33 cellular contexts compared by ENCODE assay signal in genomic region chr7:27712217-27712616, GRCh38.
"Had no signal": no experiment of that assay in that cellular context is flagged by ENCODE, and none has a peak within 500 bp of the region (broad histone marks: within the 10 kb centered on the region; RNA-seq: fewer than 3 reads in every experiment).

No MANE protein-coding gene starts in this region.

- FAIRE-seq: astrocyte, TTC549 had no signal

- H3K36me3 ChIP-seq: adrenal gland, brain microvascular endothelial cell, breast epithelium had no signal

- ATAC-seq: activated CD8-positive, alpha-beta T cell treated with anti-CD3 and anti-CD28 coated beads for 36 hours; activated naive CD4-positive, alpha-beta T cell treated with anti-CD3 and anti-CD28 coated beads, Interleukin-2, amount 50 U/mL, for 72 hours; activated T-cell treated with anti-CD3 and anti-CD28 coated beads, Interleukin-2, amount 50 U/mL, for 4 hours; activated T-cell treated with anti-CD3 and anti-CD28 coated beads, Interleukin-2, amount 50 U/mL, for 72 hours; activated T-helper 17 cell treated with anti-CD3 and anti-CD28 coated beads, Interleukin-2, amount 50 U/mL, for 72 hours; body of pancreas had no signal

- H3K27ac ChIP-seq: adrenal gland, body of pancreas, brain microvascular endothelial cell, breast epithelium, VCaP had no signal

- H3K27me3 ChIP-seq: adrenal gland, body of pancreas, brain microvascular endothelial cell, breast epithelium had no signal

- H3K4me3 ChIP-seq: adrenal gland, body of pancreas, breast epithelium had no signal

- H3K9me3 ChIP-seq: adrenal gland, body of pancreas, breast epithelium had no signal

- DNase-seq: activated B cell treated with CpG ODN at 0.5 μM for 24 hours; activated CD4-positive, alpha-beta memory T cell treated with anti-CD3 and anti-CD28 coated beads for 36 hours; activated CD4-positive, alpha-beta T cell treated with anti-CD3 and anti-CD28 coated beads for 4 hours; activated CD4-positive, alpha-beta T cell treated with anti-CD3 and anti-CD28 coated beads, Interleukin-2, amount 50 U/mL, for 1 hour; activated CD4-positive, alpha-beta T cell treated with anti-CD3 and anti-CD28 coated beads, Interleukin-2, amount 50 U/mL, for 4 hours; activated CD4-positive, CD25-positive, alpha-beta regulatory T cell treated with anti-CD3 and anti-CD28 coated beads, Interleukin-2, amount 50 U/mL, for 72 hours; activated CD8-positive, alpha-beta memory T cell treated with anti-CD3 and anti-CD28 coated beads, Interleukin-2, amount 50 U/mL, for 4 hours; activated CD8-positive, alpha-beta T cell treated with anti-CD3 and anti-CD28 coated beads for 36 hours; activated effector memory CD4-positive, alpha-beta T cell treated with anti-CD3 and anti-CD28 coated beads, Interleukin-2, amount 50 U/mL, for 16 hours; activated gamma-delta T cell treated with Interleukin-2 at 50 U/mL for 16 hours; activated naive CD4-positive, alpha-beta T cell; activated naive CD4-positive, alpha-beta T cell treated with anti-CD3 and anti-CD28 coated beads for 36 hours; activated naive CD4-positive, alpha-beta T cell treated with anti-CD3 and anti-CD28 coated beads, Interleukin-2, amount 50 U/mL, for 16 hours; activated naive CD8-positive, alpha-beta T cell treated with anti-CD3 and anti-CD28 coated beads for 36 hours; activated T-cell treated with anti-CD3 and anti-CD28 coated beads for 4 hours; activated T-cell treated with anti-CD3 and anti-CD28 coated beads, Interleukin-2, amount 50 U/mL, for 1 hour; activated T-cell treated with anti-CD3 and anti-CD28 coated beads, Interleukin-2, amount 50 U/mL, for 4 hours; activated T-cell treated with anti-CD3 and anti-CD28 coated beads, Interleukin-2, amount 50 U/mL, for 72 hours; adrenal gland; amniotic stem cell; aorta; body of pancreas; brain microvascular endothelial cell; central memory CD4-positive, alpha-beta T cell; T-helper 1 cell; T-helper 2 cell; T-helper 9 cell had no signal

- H3K4me1 ChIP-seq: body of pancreas, breast epithelium had no signal
